ENCODE assay signal across 26 cellular contexts in the genomic region with DNA sequence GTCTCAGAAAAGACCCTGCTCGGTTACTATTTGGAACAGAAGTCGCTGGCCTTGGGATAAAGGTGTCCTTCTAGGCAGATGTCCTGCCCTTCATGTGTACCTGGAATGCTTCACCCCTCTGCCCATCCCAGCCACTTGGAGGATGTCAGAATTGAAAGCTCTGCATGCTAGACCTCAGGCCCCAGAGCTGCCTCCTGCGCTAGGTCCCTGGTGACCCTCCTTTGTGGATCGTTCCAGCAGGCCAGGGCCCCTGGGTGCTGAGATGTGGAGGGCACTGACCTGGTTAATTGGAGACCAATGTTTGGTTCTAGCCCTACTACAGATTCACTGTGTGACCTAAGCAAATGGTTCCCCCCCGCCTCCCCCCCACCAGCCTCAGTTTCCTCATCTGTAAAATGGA.
"Had no signal": no experiment of that assay in that cellular context is flagged by ENCODE, and none has a peak within 500 bp of the region (broad histone marks: within the 10 kb centered on the region; RNA-seq: fewer than 3 reads in every experiment).

No MANE protein-coding gene starts in this region.

- FAIRE-seq: RCC 7860 had no signal

- DNase-seq: activated CD4-positive, alpha-beta T cell treated with anti-CD3 and anti-CD28 coated beads for 1 hour; activated CD4-positive, alpha-beta T cell treated with anti-CD3 and anti-CD28 coated beads, Interleukin-2, amount 10 ng/mL, durations not matched to agents 24 days and 14 days; activated CD4-positive, alpha-beta T cell treated with anti-CD3 and anti-CD28 coated beads, Interleukin-2, amount 50 U/mL, for 48 hours; activated CD8-positive, alpha-beta memory T cell treated with anti-CD3 and anti-CD28 coated beads, Interleukin-2, amount 10 ng/mL, durations not matched to agents 7 days and 5 days; activated effector memory CD4-positive, alpha-beta T cell treated with anti-CD3 and anti-CD28 coated beads, Interleukin-2, amount 50 U/mL, for 16 hours; activated naive CD4-positive, alpha-beta T cell treated with Interleukin-2 at 50 U/mL for 16 hours; activated naive CD8-positive, alpha-beta T cell treated with anti-CD3 and anti-CD28 coated beads, Interleukin-2, amount 50 U/mL, for 24 hours; activated T-cell treated with anti-CD3 and anti-CD28 coated beads, Interleukin-2, amount 50 U/mL, for 24 hours; amniotic stem cell; body of pancreas; MG63; MV-4-11; NCI-H1105; NCI-H1436; NCI-H1694 treated with DMSO at 0.1 percent for 48 hours; NCI-H2029 treated with DMSO at 0.1 percent for 48 hours; NCI-H510A treated with DMSO at 0.1 percent for 48 hours; NCI-H69; NK-92 treated with Interleukin-12 subunit alpha and Interleukin-12 subunit beta, amount 100 ng/mL, for 24 hours; SHP77 treated with DMSO at 0.1 percent for 48 hours; T-helper 17 cell; T-helper 9 cell had no signal

- H3K27ac Mint-ChIP-seq: activated CD4-positive, alpha-beta T cell treated with anti-CD3 and anti-CD28 coated beads, Interleukin-2, amount 10 ng/mL, durations not matched to agents 24 days and 14 days; activated CD8-positive, alpha-beta memory T cell treated with anti-CD3 and anti-CD28 coated beads, Interleukin-2, amount 10 ng/mL, durations not matched to agents 7 days and 5 days; activated naive CD4-positive, alpha-beta T cell treated with anti-CD3 and anti-CD28 coated beads, Interleukin-2, amount 50 U/mL, for 72 hours; activated naive CD8-positive, alpha-beta T cell treated with anti-CD3 and anti-CD28 coated beads, Interleukin-2, amount 50 U/mL, for 24 hours; activated T-cell treated with anti-CD3 and anti-CD28 coated beads, Interleukin-2, amount 50 U/mL, for 24 hours; activated T-helper 1 cell treated with anti-CD3 and anti-CD28 coated beads, Interleukin-12 subunit alpha, Interleukin-12 subunit beta, Interleukin-2, Interleukin-4 antibody, amounts not matched to agents 30 ng/mL and 10 ng/mL and 1 ng/mL, durations not matched to agents 14 hours and 24 hours and 36 hours; T-helper 17 cell; WTC11 had no signal

- H3K36me3 Mint-ChIP-seq: activated CD8-positive, alpha-beta memory T cell treated with anti-CD3 and anti-CD28 coated beads, Interleukin-2, amount 10 ng/mL, durations not matched to agents 7 days and 5 days; activated naive CD4-positive, alpha-beta T cell treated with anti-CD3 and anti-CD28 coated beads, Interleukin-2, amount 50 U/mL, for 72 hours; WTC11 had no signal

- ATAC-seq: activated CD8-positive, alpha-beta memory T cell treated with anti-CD3 and anti-CD28 coated beads, Interleukin-2, amount 10 ng/mL, durations not matched to agents 7 days and 5 days; activated naive CD4-positive, alpha-beta T cell treated with anti-CD3 and anti-CD28 coated beads, Interleukin-2, amount 50 U/mL, for 72 hours; activated naive CD8-positive, alpha-beta T cell treated with anti-CD3 and anti-CD28 coated beads, Interleukin-2, amount 50 U/mL, for 24 hours; body of pancreas; T-helper 17 cell; WTC11 had no signal

- H3K4me3 Mint-ChIP-seq: activated CD4-positive, alpha-beta T cell treated with anti-CD3 and anti-CD28 coated beads, Interleukin-2, amount 10 ng/mL, durations not matched to agents 24 days and 14 days; activated CD8-positive, alpha-beta memory T cell treated with anti-CD3 and anti-CD28 coated beads, Interleukin-2, amount 10 ng/mL, durations not matched to agents 7 days and 5 days; activated naive CD8-positive, alpha-beta T cell treated with anti-CD3 and anti-CD28 coated beads, Interleukin-2, amount 50 U/mL, for 24 hours; activated T-cell treated with anti-CD3 and anti-CD28 coated beads, Interleukin-2, amount 50 U/mL, for 24 hours; activated T-helper 1 cell treated with anti-CD3 and anti-CD28 coated beads, Interleukin-12 subunit alpha, Interleukin-12 subunit beta, Interleukin-2, Interleukin-4 antibody, amounts not matched to agents 30 ng/mL and 10 ng/mL and 1 ng/mL, durations not matched to agents 14 hours and 24 hours and 36 hours; T-helper 17 cell; WTC11 had no signal

- H3K9me3 Mint-ChIP-seq: activated CD4-positive, alpha-beta T cell treated with anti-CD3 and anti-CD28 coated beads, Interleukin-2, amount 10 ng/mL, durations not matched to agents 24 days and 14 days; activated naive CD4-positive, alpha-beta T cell treated with anti-CD3 and anti-CD28 coated beads, Interleukin-2, amount 50 U/mL, for 72 hours; activated naive CD8-positive, alpha-beta T cell treated with anti-CD3 and anti-CD28 coated beads, Interleukin-2, amount 50 U/mL, for 24 hours; activated T-cell treated with anti-CD3 and anti-CD28 coated beads, Interleukin-2, amount 50 U/mL, for 24 hours; activated T-helper 1 cell treated with anti-CD3 and anti-CD28 coated beads, Interleukin-12 subunit alpha, Interleukin-12 subunit beta, Interleukin-2, Interleukin-4 antibody, amounts not matched to agents 30 ng/mL and 10 ng/mL and 1 ng/mL, durations not matched to agents 14 hours and 24 hours and 36 hours; WTC11 had no signal

- H3K27me3 Mint-ChIP-seq: T-helper 17 cell had no signal
